Comparison of ENCODE assay signal across 9 cellular contexts in the genomic region with DNA sequence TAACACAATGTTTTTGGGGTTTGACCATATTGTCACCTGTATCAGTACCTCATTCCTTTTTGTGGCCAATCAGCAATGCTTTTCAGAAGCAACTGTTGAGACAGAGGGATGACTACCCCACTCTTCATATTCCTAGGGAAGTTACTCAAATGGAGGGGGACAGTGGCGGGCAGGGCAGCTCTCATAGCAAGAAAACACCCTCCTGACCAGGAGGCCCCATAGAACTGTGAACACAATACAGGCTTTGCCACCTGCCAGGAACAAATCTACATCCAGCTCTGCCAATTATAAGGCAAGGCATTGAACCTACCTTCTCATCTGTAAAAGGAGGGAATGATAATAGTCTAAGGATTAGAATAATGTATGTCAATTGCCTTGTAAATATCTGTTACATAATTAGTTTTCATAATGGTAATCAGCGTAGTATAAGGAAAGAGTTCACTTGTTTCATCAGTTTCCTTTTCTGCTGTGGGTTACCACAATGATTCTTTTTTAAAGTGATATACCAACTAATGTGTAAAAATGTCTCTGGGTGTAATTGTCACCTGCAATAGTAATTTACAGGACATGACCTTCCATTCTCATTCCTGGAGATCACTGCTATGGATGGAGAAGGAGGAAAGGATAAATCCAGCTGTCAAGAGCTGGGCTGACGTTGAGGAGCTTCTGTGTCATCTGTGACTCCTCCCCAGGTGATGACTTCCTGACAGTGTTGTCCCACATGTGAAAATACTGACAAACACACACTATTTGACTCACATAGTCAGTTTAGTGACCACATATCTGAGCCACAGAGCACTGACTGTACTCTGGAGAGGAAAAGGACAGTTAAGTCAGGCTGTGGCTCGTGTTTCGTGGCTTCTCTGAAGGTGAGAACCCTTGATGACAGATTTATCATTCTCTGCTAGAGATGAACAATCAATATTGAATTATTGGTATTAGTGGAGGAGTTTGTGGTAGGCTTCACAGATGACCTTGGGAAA. TPM values are rescaled to one million over a fixed set of nuclear protein-coding genes. Genes with fewer than 3 reads are reported as not detected.
A peak's percentile ranks its signal among the peaks of the same experiment; 100 is the strongest.
DNase-seq lines count a peak whose midpoint lies in the region; ATAC-seq, FAIRE-seq and TF ChIP-seq lines count a peak whose summit lies in the region.
"Had no signal": no experiment of that assay in that cellular context is flagged by ENCODE, and none has a peak within 500 bp of the region (broad histone marks: within the 10 kb centered on the region; RNA-seq: fewer than 3 reads in every experiment).

No MANE protein-coding gene starts in this region.

- ATAC-seq in GM19351 (IDR thresholded peaks at IDR 0.05; ENCODE audit: unreplicated experiment) (peak; percentile 96), HG03095 (IDR thresholded peaks at IDR 0.05; ENCODE audit: unreplicated experiment) (peak; percentile 85), natural killer cell (peak; percentile 91 to 96 (median 96))

- H3K4me1 Mint-ChIP-seq in activated CD4-positive, alpha-beta memory T cell treated with anti-CD3 and anti-CD28 coated beads, Interleukin-2, amount 10 ng/mL, durations not matched to agents 7 days and 5 days: peaks cover 28% of the 10 kb centered on the region
- peaks cover 16 to 27% of the 10 kb centered on the region in 2 donors for H3K4me1 Mint-ChIP-seq in natural killer cell

- no peaks in the 10 kb centered on the region for H3K36me3 ChIP-seq in prostate gland

- no peak overlapping the region for H3K27ac ChIP-seq in prostate gland

- no peak for TF ChIP-seq CTCF in natural killer cell (IDR thresholded peaks at IDR 0.05)
- no peak for TF ChIP-seq CTCF in prostate gland (IDR thresholded peaks at IDR 0.05)

- H3K4me1 ChIP-seq in prostate gland (replicated peaks): no peaks in the 10 kb centered on the region

- no peaks in the 10 kb centered on the region for H3K36me3 Mint-ChIP-seq in activated CD4-positive, alpha-beta memory T cell treated with anti-CD3 and anti-CD28 coated beads, Interleukin-2, amount 10 ng/mL, durations not matched to agents 7 days and 5 days (ENCODE audit: low read depth)
- no peaks in the 10 kb centered on the region for H3K36me3 Mint-ChIP-seq in natural killer cell

- TF ChIP-seq POLR2A in prostate gland (IDR thresholded peaks at IDR 0.05): no peak

- FAIRE-seq in urothelium cell line (lab: Jason Lieb, UNC): no peak

- H3K4me3 ChIP-seq in prostate gland: no peak overlapping the region
- H3K4me3 ChIP-seq: lung had no signal

- peak overlapping the region; percentile 54 for H3K4me3 Mint-ChIP-seq in activated CD4-positive, alpha-beta memory T cell treated with anti-CD3 and anti-CD28 coated beads, Interleukin-2, amount 10 ng/mL, durations not matched to agents 7 days and 5 days
- peak overlapping the region; percentile 79 for H3K4me3 Mint-ChIP-seq in natural killer cell

- H3K27ac Mint-ChIP-seq in activated CD4-positive, alpha-beta memory T cell treated with anti-CD3 and anti-CD28 coated beads, Interleukin-2, amount 10 ng/mL, durations not matched to agents 7 days and 5 days: peak overlapping the region; percentile 85
- peak overlapping the region; percentile 90 to 95 for H3K27ac Mint-ChIP-seq in natural killer cell

- intact Hi-C loops in natural killer cell (cut with micrococcal nuclease): loop anchor here (1.0 to 5.0 kb wide), 2 partner anchors 42 to 56 kb away; partner anchors contain the start of gene MALT1
- intact Hi-C loops in prostate gland (cut with DNase I): no loop called here

- no peaks in the 10 kb centered on the region for H3K9me3 ChIP-seq in prostate gland

- peaks cover 9% of the 10 kb centered on the region for H3K27me3 Mint-ChIP-seq in activated CD4-positive, alpha-beta memory T cell treated with anti-CD3 and anti-CD28 coated beads, Interleukin-2, amount 10 ng/mL, durations not matched to agents 7 days and 5 days
- H3K27me3 Mint-ChIP-seq in natural killer cell (ENCODE audit: low read depth in 2 of 2): no peaks in the 10 kb centered on the region

- no peaks in the 10 kb centered on the region for H3K9me3 Mint-ChIP-seq in activated CD4-positive, alpha-beta memory T cell treated with anti-CD3 and anti-CD28 coated beads, Interleukin-2, amount 10 ng/mL, durations not matched to agents 7 days and 5 days
- H3K9me3 Mint-ChIP-seq in natural killer cell: no peaks in the 10 kb centered on the region

- H3K27me3 ChIP-seq in prostate gland (replicated peaks; ENCODE audit: insufficient read depth): no peaks in the 10 kb centered on the region

- CTCF ChIA-PET in activated CD4-positive, alpha-beta memory T cell treated with anti-CD3 and anti-CD28 coated beads, Interleukin-2, amount 10 ng/mL, durations not matched to agents 7 days and 5 days (lab: Charles Lee): interaction anchor here (1.0 to 1.6 kb wide), 2 partner anchors 56 to 85 kb away, joined by 4 to 7 read pairs; partner anchors contain the start of gene MALT1

- DNase-seq in activated CD4-positive, alpha-beta memory T cell treated with anti-CD3 and anti-CD28 coated beads, Interleukin-2, amount 10 ng/mL, durations not matched to agents 7 days and 5 days: peak; percentile 80
- DNase-seq in natural killer cell (peak; percentile 38), ureter (ENCODE audit: low spot score) (no peak), prostate gland (ENCODE audit: low spot score) (no peak), NCI-H2029 treated with DMSO at 0.1 percent for 48 hours (lab: John Stamatoyannopoulos, UW) (no peak), urothelium cell line (ENCODE audit: low spot score) (no peak)

- POLR2A ChIA-PET in activated CD4-positive, alpha-beta memory T cell treated with anti-CD3 and anti-CD28 coated beads, Interleukin-2, amount 10 ng/mL, durations not matched to agents 7 days and 5 days (lab: Charles Lee): interaction anchor here (1.0 to 2.3 kb wide), 6 partner anchors 9 to 74 kb away, joined by 3 to 21 read pairs (median 6); partner anchors contain the start of gene MALT1

- WGBS in prostate gland: 90% methylated on average over 5 of the region's 5 CpGs

RNA-seq across cellular contexts. Expression of gene ALPK2, which starts 13.4 kb away (rescaled TPM):
- under 1 TPM; 0.18 TPM for total RNA-seq in activated CD4-positive, alpha-beta memory T cell treated with anti-CD3 and anti-CD28 coated beads, Interleukin-2, amount 10 ng/mL, durations not matched to agents 7 days and 5 days
- total RNA-seq in natural killer cell (under 1 TPM in 2 of 3 donors, not detected in 1; 0.09 to 0.75 TPM), ureter (0.16 TPM), prostate gland (under 1 TPM; 0.09 to 0.34 TPM)

RNA-seq across cellular contexts. Expression of gene MALT1, which starts 55.8 kb away (rescaled TPM):
- total RNA-seq in activated CD4-positive, alpha-beta memory T cell treated with anti-CD3 and anti-CD28 coated beads, Interleukin-2, amount 10 ng/mL, durations not matched to agents 7 days and 5 days: 10 to 100 TPM; 41.0 to 43.0 TPM
- total RNA-seq in natural killer cell: 10 to 100 TPM; 49.8 to 55.8 (median 54.5) TPM
- total RNA-seq in ureter: 27.5 TPM
- total RNA-seq in prostate gland: 10 to 100 TPM; 41.1 to 51.6 TPM

Comparison
In these comparisons a context has a peak if more than half of its experiments do, and no peak if none do; other contexts are left out.
1. DNase-seq: peak in activated CD4-positive, alpha-beta memory T cell treated with anti-CD3 and anti-CD28 coated beads, Interleukin-2, amount 10 ng/mL, durations not matched to agents 7 days and 5 days (single experiment) and natural killer cell (single experiment); none in ureter (single experiment), prostate gland (single experiment), NCI-H2029 treated with DMSO at 0.1 percent for 48 hours (single experiment) and urothelium cell line (single experiment).
2. Peak in every context shown above with its lines, with median percentiles within 50 percentile points of each other: ATAC-seq.